Comparison of ENCODE assay signal across 1 cellular context in the genomic region with DNA sequence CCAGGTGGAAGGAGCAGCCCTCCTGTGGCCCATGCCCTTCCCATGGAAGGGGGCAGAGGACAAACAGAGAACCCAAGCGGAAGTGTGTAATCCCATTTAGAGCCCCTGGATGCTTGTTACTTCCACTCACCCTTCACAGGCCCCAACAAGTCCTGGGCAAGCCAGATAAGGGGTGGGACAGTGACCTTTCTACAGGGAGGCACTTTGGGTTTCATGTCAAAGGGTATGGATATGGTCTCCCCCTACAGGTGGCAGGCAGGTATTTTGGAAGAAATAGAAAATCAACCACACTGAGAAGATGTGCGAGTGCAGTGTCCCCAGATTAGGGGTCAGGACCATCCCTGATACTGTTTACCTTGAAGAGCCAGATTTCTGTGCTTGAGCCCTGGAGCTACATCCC.
TF ChIP-seq lines count a peak whose summit lies in the region.

No MANE protein-coding gene starts in this region.

TF ChIP-seq in K562, 482 proteins besides CTCF, POLR2A, EP300 and RAD21 (continued from another document):
- TF ChIP-seq, protein P1, sequence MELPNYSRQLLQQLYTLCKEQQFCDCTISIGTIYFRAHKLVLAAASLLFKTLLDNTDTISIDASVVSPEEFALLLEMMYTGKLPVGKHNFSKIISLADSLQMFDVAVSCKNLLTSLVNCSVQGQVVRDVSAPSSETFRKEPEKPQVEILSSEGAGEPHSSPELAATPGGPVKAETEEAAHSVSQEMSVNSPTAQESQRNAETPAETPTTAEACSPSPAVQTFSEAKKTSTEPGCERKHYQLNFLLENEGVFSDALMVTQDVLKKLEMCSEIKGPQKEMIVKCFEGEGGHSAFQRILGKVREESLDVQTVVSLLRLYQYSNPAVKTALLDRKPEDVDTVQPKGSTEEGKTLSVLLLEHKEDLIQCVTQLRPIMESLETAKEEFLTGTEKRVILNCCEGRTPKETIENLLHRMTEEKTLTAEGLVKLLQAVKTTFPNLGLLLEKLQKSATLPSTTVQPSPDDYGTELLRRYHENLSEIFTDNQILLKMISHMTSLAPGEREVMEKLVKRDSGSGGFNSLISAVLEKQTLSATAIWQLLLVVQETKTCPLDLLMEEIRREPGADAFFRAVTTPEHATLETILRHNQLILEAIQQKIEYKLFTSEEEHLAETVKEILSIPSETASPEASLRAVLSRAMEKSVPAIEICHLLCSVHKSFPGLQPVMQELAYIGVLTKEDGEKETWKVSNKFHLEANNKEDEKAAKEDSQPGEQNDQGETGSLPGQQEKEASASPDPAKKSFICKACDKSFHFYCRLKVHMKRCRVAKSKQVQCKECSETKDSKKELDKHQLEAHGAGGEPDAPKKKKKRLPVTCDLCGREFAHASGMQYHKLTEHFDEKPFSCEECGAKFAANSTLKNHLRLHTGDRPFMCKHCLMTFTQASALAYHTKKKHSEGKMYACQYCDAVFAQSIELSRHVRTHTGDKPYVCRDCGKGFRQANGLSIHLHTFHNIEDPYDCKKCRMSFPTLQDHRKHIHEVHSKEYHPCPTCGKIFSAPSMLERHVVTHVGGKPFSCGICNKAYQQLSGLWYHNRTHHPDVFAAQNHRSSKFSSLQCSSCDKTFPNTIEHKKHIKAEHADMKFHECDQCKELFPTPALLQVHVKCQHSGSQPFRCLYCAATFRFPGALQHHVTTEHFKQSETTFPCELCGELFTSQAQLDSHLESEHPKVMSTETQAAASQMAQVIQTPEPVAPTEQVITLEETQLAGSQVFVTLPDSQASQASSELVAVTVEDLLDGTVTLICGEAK (IDR thresholded peaks at IDR 0.05) = 0 out of 2 replicates have a peak, but pooled peaks have one; percentile 39
- TF ChIP-seq, protein P1 (CRISPR knock-in tag; IDR thresholded peaks at IDR 0.05) = no peak
- TF ChIP-seq, protein P2, sequence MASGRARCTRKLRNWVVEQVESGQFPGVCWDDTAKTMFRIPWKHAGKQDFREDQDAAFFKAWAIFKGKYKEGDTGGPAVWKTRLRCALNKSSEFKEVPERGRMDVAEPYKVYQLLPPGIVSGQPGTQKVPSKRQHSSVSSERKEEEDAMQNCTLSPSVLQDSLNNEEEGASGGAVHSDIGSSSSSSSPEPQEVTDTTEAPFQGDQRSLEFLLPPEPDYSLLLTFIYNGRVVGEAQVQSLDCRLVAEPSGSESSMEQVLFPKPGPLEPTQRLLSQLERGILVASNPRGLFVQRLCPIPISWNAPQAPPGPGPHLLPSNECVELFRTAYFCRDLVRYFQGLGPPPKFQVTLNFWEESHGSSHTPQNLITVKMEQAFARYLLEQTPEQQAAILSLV (tag; IDR thresholded peaks at IDR 0.05) = no peak
- TF ChIP-seq TGIF2 (CRISPR knock-in tag; IDR thresholded peaks at IDR 0.05) = no peak
